ENCODE assay signal across 25 cellular contexts in genomic region chr5:133267601-133268000, GRCh38.
"Had no signal": no experiment of that assay in that cellular context is flagged by ENCODE, and none has a peak within 500 bp of the region (broad histone marks: within the 10 kb centered on the region; RNA-seq: fewer than 3 reads in every experiment).

No MANE protein-coding gene starts in this region.

- H3K4me3 ChIP-seq: adrenal gland, ascending aorta, esophagus muscularis mucosa, left ventricle myocardium inferior, pancreas, psoas muscle, right atrium auricular region, thyroid gland had no signal

- H3K4me1 ChIP-seq: adrenal gland, ascending aorta, esophagus muscularis mucosa, left ventricle myocardium inferior, pancreas, right atrium auricular region, thyroid gland had no signal

- H3K36me3 Mint-ChIP-seq: natural killer cell, WTC11 had no signal

- DNase-seq: activated naive CD4-positive, alpha-beta T cell; activated T-cell treated with anti-CD3 and anti-CD28 coated beads, Interleukin-2, amount 50 U/mL, for 1 hour; adrenal gland; glutamatergic neuron; hippocampal formation; kidney glomerular epithelial cell; left ventricle myocardium inferior; midbrain; natural killer cell; pancreas; psoas muscle; stimulated activated CD4-positive, alpha-beta T cell treated with anti-CD3 and anti-CD28 coated beads, Interleukin-4, amount 100 ng/mL, for 24 hours; stimulated activated naive CD8-positive, alpha-beta T cell treated with anti-CD3 and anti-CD28 coated beads, Interleukin-15, Interleukin-2, amounts not matched to agents 100 U/mL and 50 U/mL, for 24 hours; substantia nigra; T1000; thyroid gland had no signal

- H3K27me3 ChIP-seq: adrenal gland, ascending aorta, pancreas, right atrium auricular region, thyroid gland had no signal

- H3K27ac Mint-ChIP-seq: activated naive CD8-positive, alpha-beta T cell; activated T-helper 2 cell treated with anti-CD3 and anti-CD28 coated beads, Interferon-gamma antibody, Interleukin-2, Interleukin-4, amounts not matched to agents 10 μg/mL and 5 μg/mL and 100 μg/mL, durations not matched to agents 14 hours and 24 hours and 36 hours; natural killer cell; WTC11 had no signal

- FAIRE-seq: colon, frontal cortex, pancreas had no signal

- H3K36me3 ChIP-seq: adrenal gland, ascending aorta, esophagus muscularis mucosa, left ventricle myocardium inferior, pancreas, right atrium auricular region, thyroid gland had no signal

- H3K4me1 Mint-ChIP-seq: central memory CD8-positive, alpha-beta T cell; natural killer cell; WTC11 had no signal

- H3K27ac ChIP-seq: adrenal gland, ascending aorta, esophagus muscularis mucosa, left ventricle myocardium inferior, pancreas, psoas muscle, right atrium auricular region, thyroid gland had no signal

- H3K9me3 Mint-ChIP-seq: activated T-helper 2 cell treated with anti-CD3 and anti-CD28 coated beads, Interferon-gamma antibody, Interleukin-2, Interleukin-4, amounts not matched to agents 10 μg/mL and 5 μg/mL and 100 μg/mL, durations not matched to agents 14 hours and 24 hours and 36 hours; central memory CD8-positive, alpha-beta T cell; natural killer cell; WTC11 had no signal

- H3K9me3 ChIP-seq: adrenal gland, ascending aorta, esophagus muscularis mucosa, left ventricle myocardium inferior, pancreas, psoas muscle, right atrium auricular region, thyroid gland had no signal

- H3K4me3 Mint-ChIP-seq: activated naive CD8-positive, alpha-beta T cell; central memory CD8-positive, alpha-beta T cell; natural killer cell; WTC11 had no signal
